In the genomic region with DNA sequence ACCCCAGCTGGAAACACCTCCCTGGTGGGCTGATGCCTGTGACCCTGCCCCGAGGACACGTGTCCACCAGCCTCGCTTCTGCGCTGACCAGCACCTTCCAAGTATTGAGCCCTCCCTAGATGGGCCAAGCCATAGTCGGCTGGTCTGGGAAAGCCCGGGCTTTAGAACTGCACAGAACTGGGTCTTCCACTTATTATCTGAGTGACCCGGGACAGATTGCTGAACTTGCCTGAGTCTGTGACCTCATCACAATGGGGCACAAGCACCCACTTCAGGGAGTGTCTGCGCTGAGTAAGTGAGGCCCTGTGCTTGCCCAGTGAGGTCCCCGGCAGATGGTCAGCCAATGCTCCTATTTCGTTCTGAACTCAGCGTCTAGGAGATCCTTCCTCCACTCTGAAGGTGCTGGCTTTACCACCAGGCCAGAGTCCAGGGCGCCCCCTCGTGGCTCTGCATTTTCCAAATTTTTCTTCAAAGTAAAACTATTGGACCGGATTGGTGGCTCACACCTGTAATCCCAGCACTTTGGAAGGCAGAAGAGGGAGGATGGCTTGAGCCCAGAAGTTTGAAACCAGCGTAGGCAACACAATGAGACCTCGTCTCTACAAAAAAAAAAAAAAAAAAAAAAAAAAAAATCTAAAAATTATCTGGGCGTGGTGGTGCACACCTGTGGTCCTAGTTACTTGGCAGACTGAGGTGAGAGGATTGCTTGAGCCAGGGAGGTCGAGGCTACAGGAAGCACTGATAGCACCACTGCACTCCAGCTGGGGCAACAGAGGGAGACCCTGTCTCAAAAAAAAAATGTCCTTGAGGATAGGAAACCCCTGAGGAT, we compare ENCODE assay signal across 9 cellular contexts.
DNase-seq lines count a peak whose midpoint lies in the region; ATAC-seq and TF ChIP-seq lines count a peak whose summit lies in the region.
"Had no signal": no experiment of that assay in that cellular context is flagged by ENCODE, and none has a peak within 500 bp of the region (broad histone marks: within the 10 kb centered on the region; RNA-seq: fewer than 3 reads in every experiment).

No MANE protein-coding gene starts in this region.

- peaks cover 8% of the 10 kb centered on the region for H3K27me3 Mint-ChIP-seq in activated naive CD4-positive, alpha-beta T cell treated with anti-CD3 and anti-CD28 coated beads for 36 hours (ENCODE audit: low read depth)

- in situ Hi-C loops in Panc1 (cut with HindIII; ENCODE audit: low pct_unique_long_range_greater_than_20kb, low sequenced_read_pairs), result no loop called here

- peak; percentile 81 for TF ChIP-seq CTCF in Panc1 (IDR thresholded peaks at IDR 0.05)
- TF ChIP-seq CTCF in left ventricle myocardium inferior (IDR thresholded peaks at IDR 0.05; ENCODE audit: borderline replicate concordance), result peak; percentile 56

- H3K27ac ChIP-seq in Panc1 (ENCODE audit: low read length), result no peak overlapping the region
- H3K27ac ChIP-seq in left ventricle myocardium inferior (replicated peaks), result no peak overlapping the region

- H3K27ac Mint-ChIP-seq in activated naive CD4-positive, alpha-beta T cell treated with anti-CD3 and anti-CD28 coated beads for 36 hours, result no peak overlapping the region
- H3K27ac Mint-ChIP-seq: stimulated activated naive CD8-positive, alpha-beta T cell treated with anti-CD3 and anti-CD28 coated beads, Interleukin-15, Interleukin-2, amounts not matched to agents 100 ng/mL and 50 ng/mL, for 24 hours had no signal

- ATAC-seq in Panc1 (peak; percentile 80), sciatic nerve (peak; percentile 67), GM19351 (IDR thresholded peaks at IDR 0.05; ENCODE audit: unreplicated experiment) (no peak), HG03469 (IDR thresholded peaks at IDR 0.05; ENCODE audit: unreplicated experiment) (no peak)

- POLR2A ChIA-PET in Panc1 (lab: Charles Lee), result no interaction called here

- H3K9me3 ChIP-seq in Panc1 (ENCODE audit: control insufficient read depth, insufficient read depth, low read depth, low read length) (no peaks in the 10 kb centered on the region), left ventricle myocardium inferior (replicated peaks) (no peaks in the 10 kb centered on the region)

- CTCF ChIA-PET in Panc1 (lab: Charles Lee), result interaction anchor here (0.7 kb wide), 1 partner anchor 303 kb away, joined by 3 read pairs; no protein-coding TSS in a partner anchor
- CTCF ChIA-PET in activated naive CD4-positive, alpha-beta T cell treated with anti-CD3 and anti-CD28 coated beads for 36 hours (lab: Charles Lee), result interaction anchor here (0.7 to 1.4 kb wide), 5 partner anchors 110 to 493 kb away, joined by 3 to 6 read pairs (median 4); no protein-coding TSS in a partner anchor

- H3K4me1 Mint-ChIP-seq in activated naive CD4-positive, alpha-beta T cell treated with anti-CD3 and anti-CD28 coated beads for 36 hours (ENCODE audit: low read depth), result no peaks in the 10 kb centered on the region

- no peaks in the 10 kb centered on the region for H3K9me3 Mint-ChIP-seq in activated naive CD4-positive, alpha-beta T cell treated with anti-CD3 and anti-CD28 coated beads for 36 hours
- H3K9me3 Mint-ChIP-seq: stimulated activated naive CD8-positive, alpha-beta T cell treated with anti-CD3 and anti-CD28 coated beads, Interleukin-15, Interleukin-2, amounts not matched to agents 100 ng/mL and 50 ng/mL, for 24 hours had no signal

- DNase-seq in DMS53 (lab: John Stamatoyannopoulos, UW) (peak; percentile 90), Panc1 (ENCODE audit: low read depth, low spot score) (peak; percentile 17), left ventricle myocardium inferior (peak; percentile 26), sciatic nerve (ENCODE audit: low spot score) (peak; percentile 83)
- peak; percentile 86 for DNase-seq in activated naive CD4-positive, alpha-beta T cell treated with anti-CD3 and anti-CD28 coated beads for 36 hours

- no peaks in the 10 kb centered on the region for H3K36me3 ChIP-seq in Panc1 (ENCODE audit: control insufficient read depth, insufficient read depth, low read length)
- H3K36me3 ChIP-seq in left ventricle myocardium inferior, result no peaks in the 10 kb centered on the region

- no peaks in the 10 kb centered on the region for H3K4me1 ChIP-seq in Panc1 (ENCODE audit: control insufficient read depth, insufficient read depth, low read length)
- H3K4me1 ChIP-seq in left ventricle myocardium inferior, result no peaks in the 10 kb centered on the region

- no peaks in the 10 kb centered on the region for H3K36me3 Mint-ChIP-seq in activated naive CD4-positive, alpha-beta T cell treated with anti-CD3 and anti-CD28 coated beads for 36 hours (ENCODE audit: low read depth)

- peak; percentile 60 for TF ChIP-seq RAD21 in Ishikawa (IDR thresholded peaks at IDR 0.05; ENCODE audit: low read depth)

- H3K27me3 ChIP-seq in Panc1 (ENCODE audit: control insufficient read depth, insufficient read depth, low read length), result peaks cover 2% of the 10 kb centered on the region; the same call in 1 of the 2 replicates
- peaks cover 49% of the 10 kb centered on the region for H3K27me3 ChIP-seq in left ventricle myocardium inferior (ENCODE audit: low read depth)

- BruUV-seq in Panc1 (replicated peaks; lab: Mats Ljungman, UMichigan), result no TSS peak

- no peak overlapping the region for H3K4me3 Mint-ChIP-seq in activated naive CD4-positive, alpha-beta T cell treated with anti-CD3 and anti-CD28 coated beads for 36 hours
- H3K4me3 Mint-ChIP-seq: stimulated activated naive CD8-positive, alpha-beta T cell treated with anti-CD3 and anti-CD28 coated beads, Interleukin-15, Interleukin-2, amounts not matched to agents 100 ng/mL and 50 ng/mL, for 24 hours had no signal

- H3K4me3 ChIP-seq in Panc1 (ENCODE audit: low read depth in 2 of 2, low read length in 2 of 2) (no peak overlapping the region), left ventricle myocardium inferior (no peak overlapping the region)

- TF ChIP-seq EP300 in Ishikawa (IDR thresholded peaks at IDR 0.05; ENCODE audit: borderline replicate concordance), result no peak

- intact Hi-C loops in Panc1 (cut with micrococcal nuclease; ENCODE audit: unreplicated experiment) (loop anchor here (1.0 to 2.0 kb wide), 2 partner anchors 120 to 320 kb away; no protein-coding TSS in a partner anchor), left ventricle myocardium inferior (cut with micrococcal nuclease) (no loop called here), sciatic nerve (cut with DNase I) (loop anchor here (10.0 kb wide), 1 partner anchor 296 kb away; no protein-coding TSS in a partner anchor)
- intact Hi-C loops in activated naive CD4-positive, alpha-beta T cell treated with anti-CD3 and anti-CD28 coated beads for 36 hours (cut with micrococcal nuclease), result loop anchor here (1.0 to 5.0 kb wide), 4 partner anchors 113 to 318 kb away; no protein-coding TSS in a partner anchor

TF ChIP-seq in Ishikawa, 13 proteins besides CTCF, POLR2A, EP300 and RAD21:
- TF ChIP-seq, protein P1, sequence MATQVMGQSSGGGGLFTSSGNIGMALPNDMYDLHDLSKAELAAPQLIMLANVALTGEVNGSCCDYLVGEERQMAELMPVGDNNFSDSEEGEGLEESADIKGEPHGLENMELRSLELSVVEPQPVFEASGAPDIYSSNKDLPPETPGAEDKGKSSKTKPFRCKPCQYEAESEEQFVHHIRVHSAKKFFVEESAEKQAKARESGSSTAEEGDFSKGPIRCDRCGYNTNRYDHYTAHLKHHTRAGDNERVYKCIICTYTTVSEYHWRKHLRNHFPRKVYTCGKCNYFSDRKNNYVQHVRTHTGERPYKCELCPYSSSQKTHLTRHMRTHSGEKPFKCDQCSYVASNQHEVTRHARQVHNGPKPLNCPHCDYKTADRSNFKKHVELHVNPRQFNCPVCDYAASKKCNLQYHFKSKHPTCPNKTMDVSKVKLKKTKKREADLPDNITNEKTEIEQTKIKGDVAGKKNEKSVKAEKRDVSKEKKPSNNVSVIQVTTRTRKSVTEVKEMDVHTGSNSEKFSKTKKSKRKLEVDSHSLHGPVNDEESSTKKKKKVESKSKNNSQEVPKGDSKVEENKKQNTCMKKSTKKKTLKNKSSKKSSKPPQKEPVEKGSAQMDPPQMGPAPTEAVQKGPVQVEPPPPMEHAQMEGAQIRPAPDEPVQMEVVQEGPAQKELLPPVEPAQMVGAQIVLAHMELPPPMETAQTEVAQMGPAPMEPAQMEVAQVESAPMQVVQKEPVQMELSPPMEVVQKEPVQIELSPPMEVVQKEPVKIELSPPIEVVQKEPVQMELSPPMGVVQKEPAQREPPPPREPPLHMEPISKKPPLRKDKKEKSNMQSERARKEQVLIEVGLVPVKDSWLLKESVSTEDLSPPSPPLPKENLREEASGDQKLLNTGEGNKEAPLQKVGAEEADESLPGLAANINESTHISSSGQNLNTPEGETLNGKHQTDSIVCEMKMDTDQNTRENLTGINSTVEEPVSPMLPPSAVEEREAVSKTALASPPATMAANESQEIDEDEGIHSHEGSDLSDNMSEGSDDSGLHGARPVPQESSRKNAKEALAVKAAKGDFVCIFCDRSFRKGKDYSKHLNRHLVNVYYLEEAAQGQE (IDR thresholded peaks at IDR 0.05; ENCODE audit: low read depth), result no peak
- no peak for TF ChIP-seq TCF12 (IDR thresholded peaks at IDR 0.05; ENCODE audit: low read depth)
- TF ChIP-seq, protein P2, sequence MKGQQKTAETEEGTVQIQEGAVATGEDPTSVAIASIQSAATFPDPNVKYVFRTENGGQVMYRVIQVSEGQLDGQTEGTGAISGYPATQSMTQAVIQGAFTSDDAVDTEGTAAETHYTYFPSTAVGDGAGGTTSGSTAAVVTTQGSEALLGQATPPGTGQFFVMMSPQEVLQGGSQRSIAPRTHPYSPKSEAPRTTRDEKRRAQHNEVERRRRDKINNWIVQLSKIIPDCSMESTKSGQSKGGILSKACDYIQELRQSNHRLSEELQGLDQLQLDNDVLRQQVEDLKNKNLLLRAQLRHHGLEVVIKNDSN (IDR thresholded peaks at IDR 0.05), result no peak
- no peak for TF ChIP-seq EGR1 (IDR thresholded peaks at IDR 0.05)
- no peak; the same call in 1 of the 2 replicates for TF ChIP-seq TEAD4 (IDR thresholded peaks at IDR 0.05)
- no peak for TF ChIP-seq CREB1 (IDR thresholded peaks at IDR 0.05; ENCODE audit: low read depth)
- no peak for TF ChIP-seq FOXM1 (IDR thresholded peaks at IDR 0.05; ENCODE audit: borderline replicate concordance, low read depth)
- no peak for TF ChIP-seq YY1 (IDR thresholded peaks at IDR 0.05; ENCODE audit: low read depth)
- TF ChIP-seq TAF1 (IDR thresholded peaks at IDR 0.05; ENCODE audit: low read depth), result no peak

Comparison
In these comparisons a context has a peak if more than half of its experiments do, and no peak if none do; other contexts are left out.
1. DNase-seq: peak in every context shown above with its lines; median percentile 90 in DMS53; 86 in activated naive CD4-positive, alpha-beta T cell treated with anti-CD3 and anti-CD28 coated beads for 36 hours; 83 in sciatic nerve; 26 in left ventricle myocardium inferior; 17 in Panc1.
2. ATAC-seq: peak in Panc1 (single experiment) and sciatic nerve (single experiment); none in GM19351 (single experiment) and HG03469 (single experiment).